Comparison of ENCODE assay signal across 9 cellular contexts in the genomic region with DNA sequence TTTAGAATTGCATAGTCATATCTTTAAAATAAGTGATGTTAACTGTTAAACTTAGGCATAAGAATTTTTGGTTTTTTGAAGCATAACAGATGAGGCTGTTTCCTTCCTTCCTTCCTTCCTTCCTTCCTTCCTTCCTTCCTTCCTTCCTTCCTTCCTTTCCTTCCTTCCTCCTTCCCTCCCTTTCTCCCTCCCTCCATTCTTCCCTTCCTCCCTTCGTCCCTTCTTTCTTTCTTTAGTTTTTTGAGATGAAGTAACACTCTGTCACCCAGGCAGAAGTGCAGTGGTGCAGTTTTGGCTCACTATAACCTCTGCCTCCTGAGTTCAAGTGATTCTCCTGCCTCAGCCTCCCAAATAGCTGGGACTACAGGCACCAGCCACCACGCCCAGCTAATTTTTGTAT. TPM values are rescaled to one million over a fixed set of nuclear protein-coding genes. Genes with fewer than 3 reads are reported as not detected.
DNase-seq lines count a peak whose midpoint lies in the region; TF ChIP-seq lines count a peak whose summit lies in the region.
"Not testable (repeated sequence)": the region's sequence is repeated elsewhere in the genome, so short reads cannot be mapped to it uniquely, and the experiment has no call there.
"Had no signal": no experiment of that assay in that cellular context is flagged by ENCODE, and none has a peak within 500 bp of the region (broad histone marks: within the 10 kb centered on the region; RNA-seq: fewer than 3 reads in every experiment).

No MANE protein-coding gene starts in this region.

- DNase-seq in A673 (ENCODE audit: low spot score) (peak; percentile 73), SK-N-MC (ENCODE audit: low read depth, low spot score) (peak; percentile 93)

- not testable (repeated sequence) for H3K4me3 ChIP-seq in A673 (ENCODE audit: low read depth, low read length, poor library complexity, severe bottlenecking); HEK293 (ENCODE audit: low read depth, low read length)
- peak overlapping the region; percentile 61 for H3K4me3 ChIP-seq in SK-N-MC

- not testable (repeated sequence) for H3K9me3 ChIP-seq in A673 (ENCODE audit: low read depth, low read length, poor library complexity, severe bottlenecking); HEK293 (ENCODE audit: control insufficient read depth, insufficient read depth, low read depth, low read length); SK-N-MC (ENCODE audit: low read depth, low read length)

- not testable (repeated sequence) for TF ChIP-seq CTCF in A673 (conservative IDR thresholded peaks at IDR 0.05; ENCODE audit: low read depth, low read length); HEK293 (tag by site-specific recombination; IDR thresholded peaks at IDR 0.05)

- intact Hi-C loops in A673 (cut with micrococcal nuclease; ENCODE audit: unreplicated experiment), result not testable (repeated sequence)

- not testable (repeated sequence) for BruUV-seq in A673 (replicated peaks; lab: Mats Ljungman, UMichigan)

- not testable (repeated sequence) for H3K27me3 ChIP-seq in A673 (replicated peaks; ENCODE audit: insufficient read depth, low read depth, low read length, poor library complexity)

- CTCF ChIA-PET in A673 (lab: Charles Lee), result not testable (repeated sequence)
- CTCF ChIA-PET in HEK293 (lab: Yijun Ruan, JAX), result interaction anchor here (0.5 kb wide), 1 partner anchor 174 kb away, joined by 3 read pairs; no protein-coding TSS in a partner anchor

- peak overlapping the region; percentile 81 for H3K9ac ChIP-seq in SK-N-MC (ENCODE audit: insufficient read length)

- peaks cover 41% of the 10 kb centered on the region for H3K4me1 ChIP-seq in A673 (ENCODE audit: insufficient read depth, low read length, poor library complexity, severe bottlenecking)
- not testable (repeated sequence) for H3K4me1 ChIP-seq in HEK293 (ENCODE audit: control insufficient read depth, insufficient read depth, low read length)

- peak overlapping the region; percentile 75 for H3K27ac ChIP-seq in A673 (ENCODE audit: low read depth, low read length, poor library complexity, severe bottlenecking)
- H3K27ac ChIP-seq in HEK293 (ENCODE audit: extremely low read depth, low read depth, low read length), result not testable (repeated sequence)
- peak overlapping the region; percentile 100 for H3K27ac ChIP-seq in SK-N-MC

- POLR2A ChIA-PET in A673 (lab: Charles Lee; ENCODE audit: low non-redundant PET); HEK293 (lab: Yijun Ruan, JAX): not testable (repeated sequence)

- not testable (repeated sequence) for H3K36me3 ChIP-seq in A673 (ENCODE audit: insufficient read depth, low read length, poor library complexity, severe bottlenecking); HEK293 (ENCODE audit: control insufficient read depth in 2 of 2, insufficient read depth in 1 of 2, low read length in 2 of 2); SK-N-MC (ENCODE audit: insufficient read depth, low read length)

TF ChIP-seq in HEK293, 187 proteins besides CTCF, POLR2A, EP300 and RAD21:
- TF ChIP-seq ZNF366 (tag by site-specific recombination; conservative IDR thresholded peaks at IDR 0.05), result peak; percentile 68

RNA-seq across cellular contexts. Expression of gene UNC79, which starts 48.3 kb away (rescaled TPM):
- 0.15 and 0.33 TPM in 2 replicates for total RNA-seq in A673 (2021)
- total RNA-seq: A172; Calu3; CD4-positive, alpha-beta T cell; CD4-positive, CD25-positive, alpha-beta regulatory T cell; CD8-positive, alpha-beta T cell; Daoy had no signal
